Comparison of ENCODE assay signal across 11 cellular contexts in genomic region chr12:94074216-94074969, GRCh38.
DNase-seq lines count a peak whose midpoint lies in the region; ATAC-seq and TF ChIP-seq lines count a peak whose summit lies in the region.
"Had no signal": no experiment of that assay in that cellular context is flagged by ENCODE, and none has a peak within 500 bp of the region (broad histone marks: within the 10 kb centered on the region; RNA-seq: fewer than 3 reads in every experiment).

No MANE protein-coding gene starts in this region.

- H3K9me3 ChIP-seq in neuronal stem cell (replicated peaks in 1 of 2; ENCODE audit: control insufficient read depth in 2 of 2, insufficient read depth in 1 of 2, low read depth in 1 of 2, low read length in 2 of 2): no peaks in the 10 kb centered on the region
- H3K9me3 ChIP-seq in tibial nerve: no peaks in the 10 kb centered on the region

- peaks cover 0 to 5% of the 10 kb centered on the region in 2 donors for H3K4me1 ChIP-seq in neuronal stem cell (ENCODE audit: control insufficient read depth in 2 of 2, insufficient read depth in 1 of 2, low read depth in 1 of 2, low read length in 2 of 2)
- peaks cover 0 to 21% (median 9%) of the 10 kb centered on the region in 4 donors for H3K4me1 ChIP-seq in tibial nerve

- POLR2A ChIA-PET in activated CD4-positive, alpha-beta T cell treated with anti-CD3 and anti-CD28 coated beads for 36 hours (lab: Charles Lee): interaction anchor here (0.5 kb wide), 1 partner anchor 23 kb away, joined by 6 read pairs; no protein-coding TSS in a partner anchor

- H3K27me3 Mint-ChIP-seq in activated CD4-positive, alpha-beta T cell treated with anti-CD3 and anti-CD28 coated beads for 36 hours: peaks cover 6% of the 10 kb centered on the region
- H3K27me3 Mint-ChIP-seq in activated CD4-positive, alpha-beta T cell treated with anti-CD3 and anti-CD28 coated beads, Interleukin-2, amount 10 ng/mL, durations not matched to agents 24 days and 14 days: peaks cover 3% of the 10 kb centered on the region

- H3K23ac ChIP-seq in neuronal stem cell (ENCODE audit: low read depth, low read length, poor library complexity): no peak overlapping the region

- H3K4me1 Mint-ChIP-seq in activated CD4-positive, alpha-beta T cell treated with anti-CD3 and anti-CD28 coated beads for 36 hours: peaks cover 22% of the 10 kb centered on the region
- H3K4me1 Mint-ChIP-seq in activated CD4-positive, alpha-beta T cell treated with anti-CD3 and anti-CD28 coated beads, Interleukin-2, amount 10 ng/mL, durations not matched to agents 24 days and 14 days: peaks cover 15% of the 10 kb centered on the region

- no peak overlapping the region for H3K4ac ChIP-seq in neuronal stem cell (ENCODE audit: low read length)

- H3K14ac ChIP-seq in neuronal stem cell (ENCODE audit: low read length): no peak overlapping the region

- H4K8ac ChIP-seq in neuronal stem cell (ENCODE audit: low read depth, low read length): no peak overlapping the region

- H3K9ac ChIP-seq in neuronal stem cell (ENCODE audit: low read depth, low read length, poor library complexity): no peak overlapping the region
- H3K9ac ChIP-seq: KMS-11 had no signal

- H4K91ac ChIP-seq in neuronal stem cell (ENCODE audit: low read depth, low read length, poor library complexity): no peak overlapping the region

- H3K18ac ChIP-seq in neuronal stem cell (ENCODE audit: low read length): peak overlapping the region; percentile 27

- intact Hi-C loops in activated CD4-positive, alpha-beta T cell treated with anti-CD3 and anti-CD28 coated beads for 36 hours (cut with DNase I, micrococcal nuclease): no loop called here
- intact Hi-C loops in activated CD4-positive, alpha-beta T cell treated with anti-CD3 and anti-CD28 coated beads, Interleukin-2, amount 10 ng/mL, durations not matched to agents 24 days and 14 days (cut with micrococcal nuclease): no loop called here

- TF ChIP-seq CTCF in fibroblast of mammary gland (conservative IDR thresholded peaks at IDR 0.05; ENCODE audit: control insufficient read depth, insufficient read depth, low read depth, low read length) (no peak), tibial nerve (IDR thresholded peaks at IDR 0.05) (no peak)

- H2BK120ac ChIP-seq in neuronal stem cell (ENCODE audit: low read depth, low read length): no peak overlapping the region

- peak in 1 of 2 donors; percentile 47 for TF ChIP-seq EP300 in tibial nerve (IDR thresholded peaks at IDR 0.05)

- H2BK5ac ChIP-seq in neuronal stem cell (ENCODE audit: low read length): no peak overlapping the region

- H3K27ac ChIP-seq in neuronal stem cell (replicated peaks; ENCODE audit: low read length): no peak overlapping the region
- peak overlapping the region in 3 of 4 donors; percentile 67 to 78 (median 77) for H3K27ac ChIP-seq in tibial nerve
- H3K27ac ChIP-seq: KMS-11 had no signal

- DNase-seq in NCI-H82 treated with DMSO at 0.1 percent for 48 hours (lab: John Stamatoyannopoulos, UW; ENCODE audit: unreplicated experiment): peak; percentile 64
- peak; percentile 72 for DNase-seq in fibroblast of mammary gland (ENCODE audit: low read depth)
- DNase-seq in neuronal stem cell (ENCODE audit: low spot score): no peak
- peak in 1 of 2 donors; percentile 32 for DNase-seq in tibial nerve (ENCODE audit: low spot score in 2 of 2)
- DNase-seq in NCI-H226: no peak
- no peak for DNase-seq in activated CD4-positive, alpha-beta T cell treated with anti-CD3 and anti-CD28 coated beads for 36 hours
- no peak for DNase-seq in activated CD4-positive, alpha-beta T cell treated with anti-CD3 and anti-CD28 coated beads, Interleukin-2, amount 10 ng/mL, durations not matched to agents 24 days and 14 days
- DNase-seq: activated T-cell treated with anti-CD3 and anti-CD28 coated beads, Interleukin-2, amount 50 U/mL, for 48 hours had no signal

- TF ChIP-seq POLR2A in tibial nerve (IDR thresholded peaks at IDR 0.05): no peak

- ATAC-seq in activated CD4-positive, alpha-beta T cell treated with anti-CD3 and anti-CD28 coated beads for 36 hours: no peak
- no peak for ATAC-seq in GM19023 (IDR thresholded peaks at IDR 0.05; ENCODE audit: unreplicated experiment)
- ATAC-seq: natural killer cell treated with Interleukin-12 subunit alpha and Interleukin-12 subunit beta and Interleukin-15 and Interleukin-18, amount 100 ng/mL, for 72 hours had no signal

- no peaks in the 10 kb centered on the region for H3K36me3 ChIP-seq in neuronal stem cell (replicated peaks in 1 of 2; ENCODE audit: control insufficient read depth in 2 of 2, insufficient read depth in 2 of 2, low read length in 2 of 2)
- no peaks in the 10 kb centered on the region for H3K36me3 ChIP-seq in tibial nerve

- H3K27ac Mint-ChIP-seq in activated CD4-positive, alpha-beta T cell treated with anti-CD3 and anti-CD28 coated beads for 36 hours: no peak overlapping the region
- no peak overlapping the region for H3K27ac Mint-ChIP-seq in activated CD4-positive, alpha-beta T cell treated with anti-CD3 and anti-CD28 coated beads, Interleukin-2, amount 10 ng/mL, durations not matched to agents 24 days and 14 days
- H3K27ac Mint-ChIP-seq: natural killer cell treated with Interleukin-12 subunit alpha and Interleukin-12 subunit beta and Interleukin-15 and Interleukin-18, amount 100 ng/mL, for 72 hours had no signal

- no CpG with 5 or more reads among the region's 14 CpGs for WGBS in neuronal stem cell (ENCODE audit: extremely low coverage in 2 of 2, insufficient read length in 2 of 2, insufficient replicate concordance in 1 of 2), 2 donors
- 76 to 80% methylated on average over 14 of the region's 14 CpGs for WGBS in tibial nerve, 2 donors

- H3K79me1 ChIP-seq in neuronal stem cell (ENCODE audit: low read depth, low read length): no peaks in the 10 kb centered on the region

- no peak overlapping the region for H3K4me2 ChIP-seq in neuronal stem cell (ENCODE audit: insufficient read depth, low read length, poor library complexity, severe bottlenecking)
- H3K4me2 ChIP-seq: KMS-11 had no signal

- H3K9me3 Mint-ChIP-seq in activated CD4-positive, alpha-beta T cell treated with anti-CD3 and anti-CD28 coated beads for 36 hours (ENCODE audit: low read depth): no peaks in the 10 kb centered on the region
- peaks cover 5% of the 10 kb centered on the region for H3K9me3 Mint-ChIP-seq in activated CD4-positive, alpha-beta T cell treated with anti-CD3 and anti-CD28 coated beads, Interleukin-2, amount 10 ng/mL, durations not matched to agents 24 days and 14 days
- H3K9me3 Mint-ChIP-seq: natural killer cell treated with Interleukin-12 subunit alpha and Interleukin-12 subunit beta and Interleukin-15 and Interleukin-18, amount 100 ng/mL, for 72 hours had no signal

- no peak overlapping the region for H3K4me3 Mint-ChIP-seq in activated CD4-positive, alpha-beta T cell treated with anti-CD3 and anti-CD28 coated beads for 36 hours
- H3K4me3 Mint-ChIP-seq in activated CD4-positive, alpha-beta T cell treated with anti-CD3 and anti-CD28 coated beads, Interleukin-2, amount 10 ng/mL, durations not matched to agents 24 days and 14 days: no peak overlapping the region
- H3K4me3 Mint-ChIP-seq: natural killer cell treated with Interleukin-12 subunit alpha and Interleukin-12 subunit beta and Interleukin-15 and Interleukin-18, amount 100 ng/mL, for 72 hours had no signal

- no peak overlapping the region for H2BK12ac ChIP-seq in neuronal stem cell (ENCODE audit: low read length)

- H3K4me3 ChIP-seq in fibroblast of mammary gland (ENCODE audit: control insufficient read depth, low read depth, low read length): no peak overlapping the region
- H3K4me3 ChIP-seq in neuronal stem cell (ENCODE audit: low read length in 2 of 2): no peak overlapping the region
- H3K4me3 ChIP-seq in tibial nerve: no peak overlapping the region

- CTCF ChIA-PET in activated CD4-positive, alpha-beta T cell treated with anti-CD3 and anti-CD28 coated beads for 36 hours (lab: Charles Lee): interaction anchor here (0.8 to 6.9 kb wide), 11 partner anchors 9 to 308 kb away, joined by 3 to 87 read pairs (median 4); no protein-coding TSS in a partner anchor

- no peak overlapping the region for H2AFZ ChIP-seq in neuronal stem cell (ENCODE audit: low read length)

- H3K27me3 ChIP-seq in neuronal stem cell (ENCODE audit: control insufficient read depth in 3 of 3, insufficient read depth in 3 of 3, low read depth in 1 of 3, low read length in 3 of 3) (peaks cover 0 to 9% (median 0%) of the 10 kb centered on the region in 3 experiments), tibial nerve (no peaks in the 10 kb centered on the region)

- H3K36me3 Mint-ChIP-seq in activated CD4-positive, alpha-beta T cell treated with anti-CD3 and anti-CD28 coated beads for 36 hours (ENCODE audit: low read depth): no peaks in the 10 kb centered on the region
- no peaks in the 10 kb centered on the region for H3K36me3 Mint-ChIP-seq in activated CD4-positive, alpha-beta T cell treated with anti-CD3 and anti-CD28 coated beads, Interleukin-2, amount 10 ng/mL, durations not matched to agents 24 days and 14 days (ENCODE audit: low read depth)
- H3K36me3 Mint-ChIP-seq: natural killer cell treated with Interleukin-12 subunit alpha and Interleukin-12 subunit beta and Interleukin-15 and Interleukin-18, amount 100 ng/mL, for 72 hours had no signal

- no peak overlapping the region for H2AK5ac ChIP-seq in neuronal stem cell (ENCODE audit: low read depth, low read length)

- no peak overlapping the region for H2BK15ac ChIP-seq in neuronal stem cell (ENCODE audit: low read length)

Comparison
In these comparisons a context has a peak if more than half of its experiments do, and no peak if none do; other contexts are left out.
1. DNase-seq: peak in NCI-H82 treated with DMSO at 0.1 percent for 48 hours (single experiment) and fibroblast of mammary gland (single experiment); none in neuronal stem cell (single experiment), NCI-H226 (single experiment), activated CD4-positive, alpha-beta T cell treated with anti-CD3 and anti-CD28 coated beads for 36 hours (single experiment) and activated CD4-positive, alpha-beta T cell treated with anti-CD3 and anti-CD28 coated beads, Interleukin-2, amount 10 ng/mL, durations not matched to agents 24 days and 14 days (single experiment).